In the genomic region with DNA sequence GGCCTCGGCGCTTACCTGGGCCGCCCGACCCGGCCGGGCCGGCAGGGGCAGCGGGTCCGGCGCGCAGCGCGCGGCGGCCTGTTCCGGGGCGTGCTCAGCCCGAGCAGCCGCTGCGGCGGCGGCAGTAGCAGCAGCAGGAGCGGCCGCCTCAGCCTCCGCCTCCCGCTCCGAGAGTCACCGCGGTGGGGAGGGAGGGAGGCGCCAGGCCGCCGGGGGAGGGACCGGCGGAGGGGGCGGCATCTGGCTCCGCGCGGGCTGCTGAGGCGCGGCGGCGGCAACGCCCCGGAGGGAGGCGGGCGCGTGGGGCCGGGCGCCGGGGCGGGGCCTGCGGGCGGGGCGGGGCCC, we compare ENCODE assay signal across 8 cellular contexts. TPM values are rescaled to one million over a fixed set of nuclear protein-coding genes. Genes with fewer than 3 reads are reported as not detected.
A peak's percentile ranks its signal among the peaks of the same experiment; 100 is the strongest.
DNase-seq lines count a peak whose midpoint lies in the region; ATAC-seq and TF ChIP-seq lines count a peak whose summit lies in the region.

A gene with protein sequence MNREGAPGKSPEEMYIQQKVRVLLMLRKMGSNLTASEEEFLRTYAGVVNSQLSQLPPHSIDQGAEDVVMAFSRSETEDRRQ (minus strand): TSS at position 190 of the 345 bp plus-strand sequence. CDS start 38,205 bp downstream, outside the sequence.

- peak within 1 kb of the TSS; percentile 95 for H3K4me3 ChIP-seq in CD4-positive, CD25-positive, alpha-beta regulatory T cell (ENCODE audit: low read depth, low read length)
- H3K4me3 ChIP-seq in iPS DF 6.9 (ENCODE audit: low read length) (peak within 1 kb of the TSS; percentile 72), smooth muscle cell (peak within 1 kb of the TSS; percentile 96)

- ATAC-seq in CD4-positive, CD25-positive, alpha-beta regulatory T cell (ENCODE audit: low read depth in 2 of 2): peak; percentile 78 to 81
- ATAC-seq in GM19452 (IDR thresholded peaks at IDR 0.05; ENCODE audit: unreplicated experiment) (peak; percentile 77), HG03571 (IDR thresholded peaks at IDR 0.05; ENCODE audit: unreplicated experiment) (peak; percentile 79)
- ATAC-seq in activated naive CD8-positive, alpha-beta T cell treated with anti-CD3 and anti-CD28 coated beads, Interleukin-2, amount 10 ng/mL, durations not matched to agents 7 days and 5 days (ENCODE audit: low read depth): peak; percentile 80

- peaks cover 4 to 33% (median 21%) of the 10 kb centered on the region in 4 donors for H3K4me1 Mint-ChIP-seq in CD4-positive, CD25-positive, alpha-beta regulatory T cell
- peaks cover 31% of the 10 kb centered on the region for H3K4me1 Mint-ChIP-seq in activated naive CD8-positive, alpha-beta T cell treated with anti-CD3 and anti-CD28 coated beads, Interleukin-2, amount 10 ng/mL, durations not matched to agents 7 days and 5 days

- H3K9me3 ChIP-seq in CD4-positive, CD25-positive, alpha-beta regulatory T cell (ENCODE audit: control insufficient read depth in 2 of 2, low read length in 2 of 2): no peaks in the 10 kb centered on the region
- no peaks in the 10 kb centered on the region for H3K9me3 ChIP-seq in iPS DF 6.9 (ENCODE audit: control insufficient read depth, insufficient read depth, low read length)
- H3K9me3 ChIP-seq in smooth muscle cell (replicated peaks; ENCODE audit: low read depth): no peaks in the 10 kb centered on the region

- DNase-seq in CD4-positive, CD25-positive, alpha-beta regulatory T cell: no peak
- DNase-seq in activated naive CD8-positive, alpha-beta T cell treated with anti-CD3 and anti-CD28 coated beads, Interleukin-2, amount 10 ng/mL, durations not matched to agents 7 days and 5 days: no peak
- no peak for DNase-seq in iPS DF 6.9 (ENCODE audit: low read depth, low spot score)
- DNase-seq in smooth muscle cell (lab: John Stamatoyannopoulos, UW; ENCODE audit: unreplicated experiment): no peak
- DNase-seq in amniotic stem cell (lab: John Stamatoyannopoulos, UW): no peak
- no peak for DNase-seq in RKO (ENCODE audit: low spot score)

- H3K4me2 ChIP-seq in smooth muscle cell: peak within 1 kb of the TSS; percentile 100

- H3K27me3 Mint-ChIP-seq in CD4-positive, CD25-positive, alpha-beta regulatory T cell: peaks cover 4% of the 10 kb centered on the region
- H3K27me3 Mint-ChIP-seq in activated naive CD8-positive, alpha-beta T cell treated with anti-CD3 and anti-CD28 coated beads, Interleukin-2, amount 10 ng/mL, durations not matched to agents 7 days and 5 days: no peaks in the 10 kb centered on the region

- peak within 1 kb of the TSS; percentile 92 to 96 (median 96) for H3K27ac Mint-ChIP-seq in CD4-positive, CD25-positive, alpha-beta regulatory T cell
- H3K27ac Mint-ChIP-seq in activated naive CD8-positive, alpha-beta T cell treated with anti-CD3 and anti-CD28 coated beads, Interleukin-2, amount 10 ng/mL, durations not matched to agents 7 days and 5 days: peak within 1 kb of the TSS; percentile 97

- peak within 1 kb of the TSS; percentile 78 for H3K9ac ChIP-seq in smooth muscle cell (ENCODE audit: low read depth)

- no peaks in the 10 kb centered on the region for H3K36me3 Mint-ChIP-seq in CD4-positive, CD25-positive, alpha-beta regulatory T cell
- no peaks in the 10 kb centered on the region for H3K36me3 Mint-ChIP-seq in activated naive CD8-positive, alpha-beta T cell treated with anti-CD3 and anti-CD28 coated beads, Interleukin-2, amount 10 ng/mL, durations not matched to agents 7 days and 5 days

- peak within 1 kb of the TSS; percentile 93 to 96 (median 94) for H3K4me3 Mint-ChIP-seq in CD4-positive, CD25-positive, alpha-beta regulatory T cell
- peak within 1 kb of the TSS; percentile 90 for H3K4me3 Mint-ChIP-seq in activated naive CD8-positive, alpha-beta T cell treated with anti-CD3 and anti-CD28 coated beads, Interleukin-2, amount 10 ng/mL, durations not matched to agents 7 days and 5 days

- peaks cover 4% of the 10 kb centered on the region for H4K20me1 ChIP-seq in smooth muscle cell (ENCODE audit: low read depth)

- peak within 1 kb of the TSS; percentile 89 for H2AFZ ChIP-seq in smooth muscle cell (ENCODE audit: low read depth)

- no peak for TF ChIP-seq CTCF in smooth muscle cell (IDR thresholded peaks at IDR 0.05; ENCODE audit: borderline replicate concordance, insufficient read depth, poor library complexity, severe bottlenecking)

- POLR2A ChIA-PET in activated naive CD8-positive, alpha-beta T cell treated with anti-CD3 and anti-CD28 coated beads, Interleukin-2, amount 10 ng/mL, durations not matched to agents 7 days and 5 days (lab: Charles Lee): interaction anchor here (1.2 kb wide), 1 partner anchor 33 kb away, joined by 5 read pairs; a partner anchor contains a TSS

- no CpG with 5 or more reads among the region's 54 CpGs for WGBS in iPS DF 6.9 (ENCODE audit: insufficient coverage, insufficient read length)
- 0% methylated on average over 29 of the region's 54 CpGs for WGBS in smooth muscle cell (ENCODE audit: low lambda C conversion rate)

- H3K27ac ChIP-seq in CD4-positive, CD25-positive, alpha-beta regulatory T cell (ENCODE audit: insufficient read depth, low read length, poor library complexity, severe bottlenecking): peak within 1 kb of the TSS; percentile 83
- H3K27ac ChIP-seq in iPS DF 6.9 (ENCODE audit: low read length): no peak within 1 kb of the TSS
- peak within 1 kb of the TSS; percentile 58 for H3K27ac ChIP-seq in smooth muscle cell (ENCODE audit: low read depth)

- H3K36me3 ChIP-seq in CD4-positive, CD25-positive, alpha-beta regulatory T cell (ENCODE audit: control insufficient read depth, insufficient read depth, low read length): no peaks in the 10 kb centered on the region
- H3K36me3 ChIP-seq in iPS DF 6.9 (ENCODE audit: control insufficient read depth, insufficient read depth, low read length) (no peaks in the 10 kb centered on the region), smooth muscle cell (ENCODE audit: low read depth) (no peaks in the 10 kb centered on the region)

- no peaks in the 10 kb centered on the region for H3K9me3 Mint-ChIP-seq in CD4-positive, CD25-positive, alpha-beta regulatory T cell
- no peaks in the 10 kb centered on the region for H3K9me3 Mint-ChIP-seq in activated naive CD8-positive, alpha-beta T cell treated with anti-CD3 and anti-CD28 coated beads, Interleukin-2, amount 10 ng/mL, durations not matched to agents 7 days and 5 days

- peaks cover 20% of the 10 kb centered on the region for H3K4me1 ChIP-seq in CD4-positive, CD25-positive, alpha-beta regulatory T cell (ENCODE audit: control insufficient read depth, insufficient read depth, low read length, poor library complexity, severe bottlenecking)
- H3K4me1 ChIP-seq in iPS DF 6.9 (ENCODE audit: control insufficient read depth, insufficient read depth, low read length) (peaks cover 4% of the 10 kb centered on the region; the same call in 1 of the 2 replicates), smooth muscle cell (ENCODE audit: low read depth) (peaks cover 12% of the 10 kb centered on the region)

- peaks cover 29% of the 10 kb centered on the region for H3K79me2 ChIP-seq in smooth muscle cell (ENCODE audit: low read depth)

- no peaks in the 10 kb centered on the region for H3K27me3 ChIP-seq in CD4-positive, CD25-positive, alpha-beta regulatory T cell (ENCODE audit: control insufficient read depth, insufficient read depth, low read length)
- H3K27me3 ChIP-seq in iPS DF 6.9 (ENCODE audit: control insufficient read depth, insufficient read depth, low read length): no peaks in the 10 kb centered on the region
- no peaks in the 10 kb centered on the region for H3K27me3 ChIP-seq in smooth muscle cell (ENCODE audit: low read depth)

- peaks cover 8% of the 10 kb centered on the region for H3F3A ChIP-seq in smooth muscle cell (ENCODE audit: low read depth)

RNA-seq across cellular contexts. Expression of the gene that starts here (rescaled TPM):
- 9.6 TPM for total RNA-seq in CD4-positive, CD25-positive, alpha-beta regulatory T cell
- polyA plus RNA-seq in CD4-positive, CD25-positive, alpha-beta regulatory T cell: 1 to 10 TPM; 5.9 to 9.5 (median 8.4) TPM
- 10 to 100 TPM; 15.8 to 17.0 TPM for total RNA-seq in activated naive CD8-positive, alpha-beta T cell treated with anti-CD3 and anti-CD28 coated beads, Interleukin-2, amount 10 ng/mL, durations not matched to agents 7 days and 5 days
- total RNA-seq in smooth muscle cell: 27.7 and 30.6 TPM in 2 replicates
- 52.4 and 55.1 TPM in 2 replicates for polyA plus RNA-seq in smooth muscle cell
